ENCODE assay signal across 30 cellular contexts in genomic region chr21:30478015-30478414, GRCh38. TPM values are rescaled to one million over a fixed set of nuclear protein-coding genes. Genes with fewer than 3 reads are reported as not detected.
"Had no signal": no experiment of that assay in that cellular context is flagged by ENCODE, and none has a peak within 500 bp of the region (broad histone marks: within the 10 kb centered on the region; RNA-seq: fewer than 3 reads in every experiment).

No MANE protein-coding gene starts in this region.

- H3K4me3 ChIP-seq: esophagus muscularis mucosa, gastrocnemius medialis, mucosa of descending colon, right lobe of liver, skin epidermis, stomach, suprapubic skin, tibial nerve had no signal

- H3K27me3 Mint-ChIP-seq: activated B cell treated with CpG ODN at 0.5 μM for 24 hours; activated naive CD8-positive, alpha-beta T cell treated with anti-CD3 and anti-CD28 coated beads, Interleukin-2, amount 50 U/mL, for 24 hours; brain; stimulated activated memory B cell treated with anti-CD40 and anti-IgM and Interleukin-4, amounts not matched to agents 10 μg/mL and 1 μg/mL and 100 μg/mL, for 72 hours; T-helper 17 cell had no signal

- H3K9me3 ChIP-seq: esophagus muscularis mucosa, gastrocnemius medialis, right lobe of liver, suprapubic skin, tibial nerve had no signal

- DNase-seq: activated B cell treated with CpG ODN at 0.5 μM for 24 hours; activated CD4-positive, alpha-beta T cell treated with anti-CD3 and anti-CD28 coated beads for 36 hours; activated CD4-positive, alpha-beta T cell treated with anti-CD3 and anti-CD28 coated beads, Interleukin-2, amount 50 U/mL, for 48 hours; activated gamma-delta T cell; activated naive CD4-positive, alpha-beta T cell treated with anti-CD3 and anti-CD28 coated beads, Interleukin-2, amount 50 U/mL, for 16 hours; activated naive CD8-positive, alpha-beta T cell treated with anti-CD3 and anti-CD28 coated beads, Interleukin-2, amount 50 U/mL, for 24 hours; anterior cingulate cortex; caudate nucleus; dermis blood vessel endothelial cell; effector memory CD4-positive, alpha-beta T cell; gastrocnemius medialis; head of caudate nucleus; left colon; mesenchymal stem cell; mucosa of descending colon; occipital lobe; right lobe of liver; stimulated activated CD4-positive, alpha-beta T cell treated with anti-CD3 and anti-CD28 coated beads, Interleukin-15, amount 100 ng/mL, for 24 hours; stomach; T-helper 17 cell had no signal

- H3K27ac ChIP-seq: esophagus muscularis mucosa, right lobe of liver, skin epidermis, stomach, suprapubic skin, tibial nerve had no signal

- H3K4me3 Mint-ChIP-seq: activated B cell treated with CpG ODN at 0.5 μM for 24 hours; activated CD4-positive, alpha-beta T cell treated with anti-CD3 and anti-CD28 coated beads for 36 hours; activated naive CD8-positive, alpha-beta T cell treated with anti-CD3 and anti-CD28 coated beads, Interleukin-2, amount 50 U/mL, for 24 hours; brain; stimulated activated memory B cell treated with anti-CD40 and anti-IgM and Interleukin-4, amounts not matched to agents 10 μg/mL and 1 μg/mL and 100 μg/mL, for 72 hours; T-helper 17 cell had no signal

- H3K9me3 Mint-ChIP-seq: activated naive CD8-positive, alpha-beta T cell treated with anti-CD3 and anti-CD28 coated beads, Interleukin-2, amount 50 U/mL, for 24 hours; brain had no signal

- H3K27me3 ChIP-seq: esophagus muscularis mucosa, gastrocnemius medialis, right lobe of liver, stomach, suprapubic skin, tibial nerve had no signal

- H3K4me1 Mint-ChIP-seq: activated B cell treated with CpG ODN at 0.5 μM for 24 hours; activated CD4-positive, alpha-beta T cell treated with anti-CD3 and anti-CD28 coated beads for 36 hours; activated naive CD8-positive, alpha-beta T cell treated with anti-CD3 and anti-CD28 coated beads, Interleukin-2, amount 50 U/mL, for 24 hours; stimulated activated memory B cell treated with anti-CD40 and anti-IgM and Interleukin-4, amounts not matched to agents 10 μg/mL and 1 μg/mL and 100 μg/mL, for 72 hours; T-helper 17 cell had no signal

- H3K4me1 ChIP-seq: gastrocnemius medialis, right lobe of liver, stomach, suprapubic skin, tibial nerve had no signal

- ATAC-seq: activated CD4-positive, alpha-beta T cell treated with anti-CD3 and anti-CD28 coated beads for 36 hours; activated naive CD8-positive, alpha-beta T cell treated with anti-CD3 and anti-CD28 coated beads, Interleukin-2, amount 50 U/mL, for 24 hours; gastrocnemius medialis; left colon; mucosa of descending colon; right lobe of liver; stimulated activated memory B cell treated with anti-CD40 and anti-IgM and Interleukin-4, amounts not matched to agents 10 μg/mL and 1 μg/mL and 100 μg/mL, for 72 hours; T-helper 17 cell had no signal

- H3K27ac Mint-ChIP-seq: activated B cell treated with CpG ODN at 0.5 μM for 24 hours; activated CD4-positive, alpha-beta T cell treated with anti-CD3 and anti-CD28 coated beads for 36 hours; activated naive CD8-positive, alpha-beta T cell treated with anti-CD3 and anti-CD28 coated beads, Interleukin-2, amount 50 U/mL, for 24 hours; stimulated activated memory B cell treated with anti-CD40 and anti-IgM and Interleukin-4, amounts not matched to agents 10 μg/mL and 1 μg/mL and 100 μg/mL, for 72 hours; T-helper 17 cell had no signal

- H3K36me3 ChIP-seq: esophagus muscularis mucosa, gastrocnemius medialis, right lobe of liver, stomach, suprapubic skin, tibial nerve had no signal

- H3K36me3 Mint-ChIP-seq: brain; stimulated activated memory B cell treated with anti-CD40 and anti-IgM and Interleukin-4, amounts not matched to agents 10 μg/mL and 1 μg/mL and 100 μg/mL, for 72 hours had no signal

- FAIRE-seq: islet of Langerhans, urothelium cell line had no signal

RNA-seq across cellular contexts. Expression of gene KRTAP19-1, which starts 2.2 kb away (rescaled TPM):
- total RNA-seq: activated B cell treated with CpG ODN at 0.5 μM for 24 hours; activated CD4-positive, alpha-beta T cell treated with anti-CD3 and anti-CD28 coated beads for 36 hours; dermis blood vessel endothelial cell; esophagus muscularis mucosa; gastrocnemius medialis; left colon; mucosa of descending colon; occipital lobe; right lobe of liver; stomach; T-helper 17 cell; tibial nerve had no signal
- polyA plus RNA-seq: neural cell, stomach had no signal

RNA-seq across cellular contexts. Expression of gene KRTAP19-2, which starts 9.2 kb away (rescaled TPM):
- total RNA-seq: activated B cell treated with CpG ODN at 0.5 μM for 24 hours; activated CD4-positive, alpha-beta T cell treated with anti-CD3 and anti-CD28 coated beads for 36 hours; dermis blood vessel endothelial cell; esophagus muscularis mucosa; gastrocnemius medialis; left colon; mucosa of descending colon; occipital lobe; right lobe of liver; stomach; suprapubic skin; T-helper 17 cell; tibial nerve had no signal
- polyA plus RNA-seq: neural cell, stomach had no signal

RNA-seq across cellular contexts. Expression of gene KRTAP19-3, which starts 13.8 kb away (rescaled TPM):
- total RNA-seq: activated B cell treated with CpG ODN at 0.5 μM for 24 hours; activated CD4-positive, alpha-beta T cell treated with anti-CD3 and anti-CD28 coated beads for 36 hours; dermis blood vessel endothelial cell; esophagus muscularis mucosa; left colon; mucosa of descending colon; occipital lobe; right lobe of liver; stomach; T-helper 17 cell; tibial nerve had no signal
- polyA plus RNA-seq: neural cell, stomach had no signal

RNA-seq across cellular contexts. Expression of gene KRTAP19-4, which starts 18.9 kb away (rescaled TPM):
- total RNA-seq: activated B cell treated with CpG ODN at 0.5 μM for 24 hours; activated CD4-positive, alpha-beta T cell treated with anti-CD3 and anti-CD28 coated beads for 36 hours; dermis blood vessel endothelial cell; esophagus muscularis mucosa; gastrocnemius medialis; left colon; lower leg skin; mucosa of descending colon; occipital lobe; right lobe of liver; stomach; suprapubic skin; T-helper 17 cell; tibial nerve had no signal
- polyA plus RNA-seq: neural cell, stomach had no signal

RNA-seq across cellular contexts. Expression of gene KRTAP19-5, which starts 23.9 kb away (rescaled TPM):
- total RNA-seq: activated B cell treated with CpG ODN at 0.5 μM for 24 hours; activated CD4-positive, alpha-beta T cell treated with anti-CD3 and anti-CD28 coated beads for 36 hours; dermis blood vessel endothelial cell; esophagus muscularis mucosa; gastrocnemius medialis; left colon; mucosa of descending colon; occipital lobe; right lobe of liver; stomach; T-helper 17 cell; tibial nerve had no signal
- polyA plus RNA-seq: neural cell, stomach had no signal
